13 cellular contexts compared by ENCODE assay signal in genomic region chr4:155705664-155706063, GRCh38. TPM values are rescaled to one million over a fixed set of nuclear protein-coding genes. Genes with fewer than 3 reads are reported as not detected.
A peak's percentile ranks its signal among the peaks of the same experiment; 100 is the strongest.
DNase-seq lines count a peak whose midpoint lies in the region; TF ChIP-seq lines count a peak whose summit lies in the region.
"Had no signal": no experiment of that assay in that cellular context is flagged by ENCODE, and none has a peak within 500 bp of the region (broad histone marks: within the 10 kb centered on the region; RNA-seq: fewer than 3 reads in every experiment).

No MANE protein-coding gene starts in this region.

- H3K9me3 ChIP-seq in Karpas-422 (ENCODE audit: low read length) (no peaks in the 10 kb centered on the region), liver (ENCODE audit: control insufficient read depth in 4 of 4, low read length in 3 of 4) (no peaks in the 10 kb centered on the region), OCI-LY7 (ENCODE audit: low read length) (no peaks in the 10 kb centered on the region), Peyer's patch (no peaks in the 10 kb centered on the region)
- H3K9me3 ChIP-seq: tibial nerve had no signal

- H3K9ac ChIP-seq in Karpas-422 (ENCODE audit: low read length) (peak overlapping the region; percentile 31), liver (ENCODE audit: low read depth in 1 of 2, low read length in 2 of 2) (no peak overlapping the region)

- intact Hi-C loops in OCI-LY7 (cut with micrococcal nuclease; ENCODE audit: unreplicated experiment), result no loop called here

- TF ChIP-seq RAD21 in liver (IDR thresholded peaks at IDR 0.05), result no peak

- H3K9me2 ChIP-seq in Karpas-422 (replicated peaks; ENCODE audit: insufficient read depth, low read length) (no peaks in the 10 kb centered on the region), OCI-LY7 (ENCODE audit: insufficient read depth, low read length) (no peaks in the 10 kb centered on the region)

- H3K4me3 ChIP-seq in Karpas-422 (ENCODE audit: low read length) (no peak overlapping the region), epithelial cell of proximal tubule (ENCODE audit: low read depth, low read length) (no peak overlapping the region), liver (ENCODE audit: low read depth in 1 of 3, low read length in 3 of 3) (no peak overlapping the region), OCI-LY7 (ENCODE audit: low read depth, low read length, poor library complexity, severe bottlenecking) (no peak overlapping the region), Peyer's patch (no peak overlapping the region)
- H3K4me3 ChIP-seq: tibial nerve had no signal

- no peaks in the 10 kb centered on the region; the same call in 1 of the 2 replicates for H3K36me3 ChIP-seq in Karpas-422 (ENCODE audit: insufficient read depth, low read length)
- no peaks in the 10 kb centered on the region for H3K36me3 ChIP-seq in liver (ENCODE audit: control insufficient read depth in 4 of 4, insufficient read depth in 3 of 4, low read depth in 1 of 4, low read length in 3 of 4)
- H3K36me3 ChIP-seq in OCI-LY7 (ENCODE audit: insufficient read depth, low read length), result no peaks in the 10 kb centered on the region
- H3K36me3 ChIP-seq in Peyer's patch, result no peaks in the 10 kb centered on the region
- H3K36me3 ChIP-seq: tibial nerve had no signal

- H3K4me1 ChIP-seq in Karpas-422 (ENCODE audit: low read length) (peaks cover 67% of the 10 kb centered on the region), liver (ENCODE audit: control insufficient read depth in 4 of 4, insufficient read depth in 4 of 4, low read length in 3 of 4) (peaks cover 0 to 14% (median 7%) of the 10 kb centered on the region in 4 donors), OCI-LY7 (ENCODE audit: insufficient read depth, low read length, poor library complexity, severe bottlenecking) (no peaks in the 10 kb centered on the region), Peyer's patch (no peaks in the 10 kb centered on the region)
- H3K4me1 ChIP-seq: tibial nerve had no signal

- no peaks in the 10 kb centered on the region for H3K79me2 ChIP-seq in Karpas-422 (ENCODE audit: low read length)
- H3K79me2 ChIP-seq in OCI-LY7 (ENCODE audit: insufficient read depth, low read depth, low read length), result no peaks in the 10 kb centered on the region

- BruUV-seq in OCI-LY7 (replicated peaks; lab: Mats Ljungman, UMichigan), result no TSS peak

- H2AFZ ChIP-seq in Karpas-422 (ENCODE audit: low read length) (peak overlapping the region; percentile 87; the same call in 1 of the 2 replicates), OCI-LY7 (ENCODE audit: low read length) (no peak overlapping the region)

- DNase-seq in A172 (ENCODE audit: low spot score) (peak; percentile 51), Karpas-422 (peak; percentile 74), epithelial cell of proximal tubule (ENCODE audit: low read depth) (peak; percentile 86), OCI-LY7 (ENCODE audit: low spot score) (no peak), activated T-cell treated with anti-CD3 and anti-CD28 coated beads for 4 hours (no peak), Peyer's patch (no peak)
- no peak for DNase-seq in activated T-cell treated with anti-CD3 and anti-CD28 coated beads, Interleukin-2, amount 50 U/mL, for 48 hours
- DNase-seq: GDM1, NCI-H1105 had no signal

- CTCF ChIA-PET in OCI-LY7 (lab: Charles Lee; ENCODE audit: unreplicated experiment), result no interaction called here

- no peaks in the 10 kb centered on the region for H4K20me1 ChIP-seq in Karpas-422 (ENCODE audit: insufficient read depth, low read depth, low read length)
- no peaks in the 10 kb centered on the region for H4K20me1 ChIP-seq in OCI-LY7 (ENCODE audit: insufficient read depth, low read length)

- H3K27ac ChIP-seq in Karpas-422 (ENCODE audit: low read length), result peak overlapping the region; percentile 78
- H3K27ac ChIP-seq in liver (ENCODE audit: low read depth in 1 of 2, low read length in 2 of 2), result no peak overlapping the region
- no peak overlapping the region for H3K27ac ChIP-seq in OCI-LY7 (ENCODE audit: low read depth, low read length, poor library complexity, severe bottlenecking)
- H3K27ac ChIP-seq in Peyer's patch, result no peak overlapping the region
- H3K27ac ChIP-seq: HL-60, tibial nerve had no signal

- H3K27me3 ChIP-seq in Karpas-422 (ENCODE audit: low read length) (no peaks in the 10 kb centered on the region), liver (ENCODE audit: control insufficient read depth in 4 of 4, insufficient read depth in 4 of 4, low read length in 3 of 4) (no peaks in the 10 kb centered on the region), Peyer's patch (no peaks in the 10 kb centered on the region)
- H3K27me3 ChIP-seq: tibial nerve had no signal

- TF ChIP-seq CTCF in epithelial cell of proximal tubule (conservative IDR thresholded peaks at IDR 0.05; ENCODE audit: low read depth, low read length), result no peak
- TF ChIP-seq CTCF in liver (IDR thresholded peaks at IDR 0.05; ENCODE audit: low read depth, low read length, missing input control), result no peak
- TF ChIP-seq CTCF in OCI-LY7 (conservative IDR thresholded peaks at IDR 0.05; ENCODE audit: low read length), result no peak
- TF ChIP-seq CTCF in Peyer's patch (IDR thresholded peaks at IDR 0.05), result no peak

- no peak for TF ChIP-seq POLR2A in Peyer's patch (IDR thresholded peaks at IDR 0.05)

- POLR2A ChIA-PET in OCI-LY7 (lab: Charles Lee), result no interaction called here

- 31% methylated on average over 2 of the region's 2 CpGs for WGBS in liver

- H3K4me2 ChIP-seq in Karpas-422 (ENCODE audit: low read depth, low read length, poor library complexity, severe bottlenecking), result peak overlapping the region; percentile 16
- H3K4me2 ChIP-seq in OCI-LY7 (ENCODE audit: low read length), result no peak overlapping the region

TF ChIP-seq in liver, 16 proteins besides CTCF, POLR2A, EP300 and RAD21:
- TF ChIP-seq NR2F2 (IDR thresholded peaks at IDR 0.05) (peak; percentile 88), FOXA1 (IDR thresholded peaks at IDR 0.05) (no peak), FOXA2 (IDR thresholded peaks at IDR 0.05) (peak; percentile 8)

RNA-seq across cellular contexts. Expression of gene GUCY1A1, which starts 39.0 kb away (rescaled TPM):
- 0.05 and 2.9 TPM in 2 replicates for total RNA-seq in A172 (2014; rRNA removed; shearing (Covaris generic))
- 3.0 and 6.1 TPM in 2 replicates for total RNA-seq in Karpas-422 (2014; rRNA removed; shearing (Covaris generic); ENCODE audit: low replicate concordance)
- 0.72 and 3.7 TPM in 2 replicates for total RNA-seq in epithelial cell of proximal tubule
- 10 to 100 TPM in 1 of 2 donors, 1 to 10 TPM in 1; 9.7 to 13.5 TPM for total RNA-seq in liver
- 1 to 10 TPM; 2.8 to 5.6 TPM for polyA plus RNA-seq in liver
- not detected in 2 replicates for total RNA-seq in OCI-LY7 (2014; rRNA removed; shearing (Covaris generic))
- total RNA-seq in OCI-LY7 (2022), result not detected in 2 replicates
- 10 to 100 TPM in 1 of 4 donors, 1 to 10 TPM in 3; 2.3 to 14.9 (median 7.8) TPM for total RNA-seq in Peyer's patch
- total RNA-seq: activated T-helper 17 cell treated with anti-CD3 and anti-CD28 coated beads, Interleukin-2, amount 50 U/mL, for 72 hours had no signal

RNA-seq across cellular contexts. Expression of gene GUCY1B1, which starts 53.2 kb away (rescaled TPM):
- 3.0 and 6.1 TPM in 2 replicates for total RNA-seq in A172 (2014; rRNA removed; shearing (Covaris generic))
- total RNA-seq in Karpas-422 (2014; rRNA removed; shearing (Covaris generic); ENCODE audit: low replicate concordance), result 0.47 and 3.2 TPM in 2 replicates
- total RNA-seq in epithelial cell of proximal tubule (2.7 and 5.9 TPM in 2 replicates), liver (1 to 10 TPM; 4.9 to 6.7 TPM), OCI-LY7 (2022) (not detected in 2 replicates), Peyer's patch (1 to 10 TPM; 1.6 to 8.0 (median 5.9) TPM)
- 1 to 10 TPM; 2.6 to 2.7 TPM for polyA plus RNA-seq in liver
- total RNA-seq in OCI-LY7 (2014; rRNA removed; shearing (Covaris generic)), result not detected in 2 replicates

Comparison
In these comparisons a context has a peak if more than half of its experiments do, and no peak if none do; other contexts are left out.
1. DNase-seq: peak in A172 (single experiment), Karpas-422 (single experiment) and epithelial cell of proximal tubule (single experiment); none in activated T-cell treated with anti-CD3 and anti-CD28 coated beads, Interleukin-2, amount 50 U/mL, for 48 hours (0 of 2), OCI-LY7 (single experiment), activated T-cell treated with anti-CD3 and anti-CD28 coated beads for 4 hours (single experiment) and Peyer's patch (0 of 3).